23 cellular contexts compared by ENCODE assay signal in the genomic region with DNA sequence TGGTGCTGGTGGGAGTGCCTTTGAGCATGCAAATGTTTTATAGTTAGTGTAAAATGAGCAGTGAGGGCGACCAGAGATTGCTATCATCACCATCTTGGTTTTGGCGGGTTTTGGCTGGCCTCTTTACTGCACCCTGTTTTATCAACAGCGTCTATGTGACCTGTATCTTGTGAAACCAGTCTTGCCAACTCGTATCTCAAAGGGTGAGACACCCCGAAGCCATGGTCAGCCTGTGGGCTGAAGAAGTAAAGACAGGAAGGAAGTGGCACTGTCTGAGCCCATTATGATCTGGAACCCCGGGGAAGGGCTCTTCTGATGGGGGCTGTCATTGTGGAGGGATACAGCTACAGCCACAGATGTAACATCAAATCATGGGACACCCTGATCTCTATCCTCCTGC.
"Had no signal": no experiment of that assay in that cellular context is flagged by ENCODE, and none has a peak within 500 bp of the region (broad histone marks: within the 10 kb centered on the region; RNA-seq: fewer than 3 reads in every experiment).

No MANE protein-coding gene starts in this region.

- H3K36me3 ChIP-seq: MG63 had no signal

- H3K9me2 ChIP-seq: SK-N-SH had no signal

- DNase-seq: KBM-7; MG63; NCI-H1092; NCI-H1105 treated with DMSO at 0.1 percent for 48 hours; NCI-H1417 treated with DMSO at 0.1 percent for 48 hours; NCI-H146; NCI-H1694 treated with DMSO at 0.1 percent for 48 hours; NCI-H1930; NCI-H2081 treated with DMSO at 0.1 percent for 48 hours; NCI-H2171; NCI-H226; NCI-H446; NCI-H510A; NCI-H524 treated with DMSO at 0.1 percent for 48 hours; NCI-H69; NCI-H774; NK-92 treated with Interleukin-12 subunit alpha and Interleukin-12 subunit beta, amount 100 ng/mL, for 24 hours; PC-3; SHP77; SK-N-SH; SW 1271 had no signal

- H3K4me3 ChIP-seq: MG63 had no signal

- ATAC-seq: Panc1, PC-3 had no signal

- H3K27me3 ChIP-seq: MG63 had no signal

- H3K4me2 ChIP-seq: SK-N-SH had no signal

- H3K27ac ChIP-seq: RWPE1 had no signal
